ENCODE assay signal across 8 cellular contexts in the genomic region with DNA sequence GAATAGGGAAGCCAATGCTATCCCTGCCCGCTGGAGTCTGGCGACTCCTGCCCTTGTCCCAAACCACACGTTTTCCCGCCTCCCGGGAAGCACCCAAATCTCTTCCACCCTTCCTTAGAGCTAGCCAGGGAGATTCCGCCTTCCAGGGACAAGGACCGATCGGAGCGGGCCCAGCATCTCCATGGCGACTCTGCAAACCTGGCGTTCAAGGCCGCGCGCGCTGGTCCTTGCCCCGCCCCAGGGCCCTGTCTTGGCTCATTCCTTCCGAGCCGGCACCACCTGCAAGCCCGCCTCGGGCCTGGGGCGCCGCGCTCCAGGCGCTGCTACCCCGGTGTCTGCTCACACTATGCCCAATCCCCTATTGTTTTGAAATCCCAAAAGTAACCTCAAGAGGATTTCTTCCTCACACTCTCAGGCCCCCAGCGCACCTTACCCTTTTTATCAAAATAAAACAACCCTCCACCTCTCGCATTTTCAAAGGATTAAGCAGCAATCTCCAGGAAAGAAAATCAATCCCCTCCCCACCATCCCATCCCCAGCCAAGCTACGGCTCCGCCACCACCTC. TPM values are rescaled to one million over a fixed set of nuclear protein-coding genes. Genes with fewer than 3 reads are reported as not detected.
DNase-seq lines count a peak whose midpoint lies in the region; ATAC-seq, FAIRE-seq and TF ChIP-seq lines count a peak whose summit lies in the region.

No MANE protein-coding gene starts in this region.

- H3K27me3 ChIP-seq in H7 (ENCODE audit: control insufficient read depth, insufficient read depth, low read length) (peaks cover 77% of the 10 kb centered on the region), mesendoderm (ENCODE audit: insufficient read depth, low read length, poor library complexity) (peaks cover 42% of the 10 kb centered on the region)

- H3K79me1 ChIP-seq in mesendoderm (ENCODE audit: low read length), result no peaks in the 10 kb centered on the region

- H3K4me3 ChIP-seq in A549, result peak overlapping the region; percentile 58
- peak overlapping the region; percentile 72 for H3K4me3 ChIP-seq in H7 (ENCODE audit: insufficient read depth, low read depth, low read length)
- no peak overlapping the region for H3K4me3 ChIP-seq in mesendoderm (ENCODE audit: low read length)

- no peak for FAIRE-seq in A549 (lab: Jason Lieb, UNC)

- ATAC-seq in A549, result peak; percentile 51 to 66; a peak in 5 of 6 replicates

- H3K4me2 ChIP-seq in A549 (peak overlapping the region; percentile 100), mesendoderm (ENCODE audit: low read length) (peak overlapping the region; percentile 85)

- TF ChIP-seq EP300 in A549 (IDR thresholded peaks at IDR 0.05), result no peak

- H2BK5ac ChIP-seq in mesendoderm (ENCODE audit: low read length), result no peak overlapping the region

- H3K23ac ChIP-seq in mesendoderm (ENCODE audit: low read length), result no peak overlapping the region

- POLR2A ChIA-PET in A549 (lab: Yijun Ruan, JAX), result interaction anchor here (0.6 kb wide), 1 partner anchor 1153 kb away, joined by 7 read pairs; no protein-coding TSS in a partner anchor

- no peak overlapping the region for H2BK120ac ChIP-seq in mesendoderm (ENCODE audit: low read depth, low read length)

- H3K56ac ChIP-seq in mesendoderm (ENCODE audit: low read length), result no peak overlapping the region

- no peaks in the 10 kb centered on the region for H3K9me3 ChIP-seq in A549

- H2BK15ac ChIP-seq in mesendoderm (replicated peaks; ENCODE audit: low read depth), result no peak overlapping the region

- TF ChIP-seq CTCF in A549 (IDR thresholded peaks at IDR 0.05), result no peak

- H4K5ac ChIP-seq in mesendoderm (ENCODE audit: low read length), result no peak overlapping the region

- H3K4ac ChIP-seq in mesendoderm (ENCODE audit: low read depth, low read length), result no peak overlapping the region

- CTCF ChIA-PET in A549 (lab: Yijun Ruan, JAX), result interaction anchor here (0.7 to 1.6 kb wide), 3 partner anchors 13 to 906 kb away, joined by 3 to 4 read pairs (median 3); no protein-coding TSS in a partner anchor

- H3K4me1 ChIP-seq in A549 (peaks cover 15% of the 10 kb centered on the region), mesendoderm (ENCODE audit: control insufficient read depth, low read depth, low read length) (no peaks in the 10 kb centered on the region)

- H3K18ac ChIP-seq in mesendoderm (ENCODE audit: low read length), result no peak overlapping the region

- no peak overlapping the region for H4K8ac ChIP-seq in mesendoderm (ENCODE audit: low read depth, low read length)

- no peak for TF ChIP-seq POLR2A in A549 (IDR thresholded peaks at IDR 0.05; ENCODE audit: low read length)

- H3K36me3 ChIP-seq in H7 (replicated peaks; ENCODE audit: control insufficient read depth, insufficient read depth, low read length), result no peaks in the 10 kb centered on the region
- H3K36me3 ChIP-seq in mesendoderm (ENCODE audit: control insufficient read depth, insufficient read depth, low read length), result no peaks in the 10 kb centered on the region

- DNase-seq in A549 (ENCODE audit: low read depth in 1 of 2, low spot score in 1 of 2) (peak in 1 of 2 experiments; percentile 20), H7 (peak; percentile 70), mesendoderm (peak; percentile 53), HPDE6-E6E7 (ENCODE audit: extremely low spot score) (no peak), Kasumi-1 (lab: John Stamatoyannopoulos, UW) (no peak), NOMO-1 (lab: John Stamatoyannopoulos, UW; ENCODE audit: unreplicated experiment in 2 of 2) (no peak), H4 (ENCODE audit: low spot score) (no peak)

- no peak for TF ChIP-seq RAD21 in A549 (conservative IDR thresholded peaks at IDR 0.05 in 1 of 2, IDR thresholded peaks at IDR 0.05 in 1 of 2)

- H2AK5ac ChIP-seq in mesendoderm (ENCODE audit: low read length), result no peak overlapping the region

- WGBS in A549 (ENCODE audit: missing lambda C conversion rate), result 2% methylated on average over 24 of the region's 29 CpGs
- no CpG with 5 or more reads among the region's 29 CpGs for WGBS in mesendoderm (ENCODE audit: extremely low coverage, insufficient coverage, low lambda C conversion rate)

- H3K79me2 ChIP-seq in mesendoderm (ENCODE audit: control insufficient read depth, insufficient read depth, low read length), result no peaks in the 10 kb centered on the region

- H3K27ac ChIP-seq in A549 (0 out of 6 replicates have a peak overlapping the region, but pooled peaks of 1 of the 2 experiments have one; percentile 54), angular gyrus (ENCODE audit: low read depth, low read length) (peak overlapping the region; percentile 74), mesendoderm (ENCODE audit: low read depth, low read length) (no peak overlapping the region)

- peak overlapping the region; percentile 25 for H3K9ac ChIP-seq in mesendoderm (ENCODE audit: low read length)

TF ChIP-seq in A549, 52 proteins besides CTCF, POLR2A, EP300 and RAD21:
- TF ChIP-seq EHF (CRISPR knock-in tag; IDR thresholded peaks at IDR 0.05), result no peak
- TF ChIP-seq, protein P1, sequence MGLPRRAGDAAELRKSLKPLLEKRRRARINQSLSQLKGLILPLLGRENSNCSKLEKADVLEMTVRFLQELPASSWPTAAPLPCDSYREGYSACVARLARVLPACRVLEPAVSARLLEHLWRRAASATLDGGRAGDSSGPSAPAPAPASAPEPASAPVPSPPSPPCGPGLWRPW (IDR thresholded peaks at IDR 0.05), result no peak
- no peak for TF ChIP-seq ZSCAN20 (CRISPR knock-in tag; IDR thresholded peaks at IDR 0.05)
- TF ChIP-seq CHD4 (IDR thresholded peaks at IDR 0.05; ENCODE audit: borderline replicate concordance), result no peak
- TF ChIP-seq RARB (CRISPR knock-in tag; IDR thresholded peaks at IDR 0.05), result no peak
- TF ChIP-seq POLR2AphosphoS2 (conservative IDR thresholded peaks at IDR 0.05; ENCODE audit: low read length), result no peak
- TF ChIP-seq ZC3H11A (IDR thresholded peaks at IDR 0.05), result no peak
- no peak for TF ChIP-seq GATA3 (IDR thresholded peaks at IDR 0.05; ENCODE audit: borderline replicate concordance)
- TF ChIP-seq, protein P2, sequence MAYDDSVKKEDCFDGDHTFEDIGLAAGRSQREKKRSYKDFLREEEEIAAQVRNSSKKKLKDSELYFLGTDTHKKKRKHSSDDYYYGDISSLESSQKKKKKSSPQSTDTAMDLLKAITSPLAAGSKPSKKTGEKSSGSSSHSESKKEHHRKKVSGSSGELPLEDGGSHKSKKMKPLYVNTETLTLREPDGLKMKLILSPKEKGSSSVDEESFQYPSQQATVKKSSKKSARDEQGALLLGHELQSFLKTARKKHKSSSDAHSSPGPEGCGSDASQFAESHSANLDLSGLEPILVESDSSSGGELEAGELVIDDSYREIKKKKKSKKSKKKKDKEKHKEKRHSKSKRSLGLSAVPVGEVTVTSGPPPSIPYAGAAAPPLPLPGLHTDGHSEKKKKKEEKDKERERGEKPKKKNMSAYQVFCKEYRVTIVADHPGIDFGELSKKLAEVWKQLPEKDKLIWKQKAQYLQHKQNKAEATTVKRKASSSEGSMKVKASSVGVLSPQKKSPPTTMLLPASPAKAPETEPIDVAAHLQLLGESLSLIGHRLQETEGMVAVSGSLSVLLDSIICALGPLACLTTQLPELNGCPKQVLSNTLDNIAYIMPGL (CRISPR knock-in tag; IDR thresholded peaks at IDR 0.05; ENCODE audit: borderline replicate concordance), result no peak
- TF ChIP-seq, protein P3, sequence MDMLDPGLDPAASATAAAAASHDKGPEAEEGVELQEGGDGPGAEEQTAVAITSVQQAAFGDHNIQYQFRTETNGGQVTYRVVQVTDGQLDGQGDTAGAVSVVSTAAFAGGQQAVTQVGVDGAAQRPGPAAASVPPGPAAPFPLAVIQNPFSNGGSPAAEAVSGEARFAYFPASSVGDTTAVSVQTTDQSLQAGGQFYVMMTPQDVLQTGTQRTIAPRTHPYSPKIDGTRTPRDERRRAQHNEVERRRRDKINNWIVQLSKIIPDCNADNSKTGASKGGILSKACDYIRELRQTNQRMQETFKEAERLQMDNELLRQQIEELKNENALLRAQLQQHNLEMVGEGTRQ (IDR thresholded peaks at IDR 0.05), result no peak
- no peak for TF ChIP-seq JUN (IDR thresholded peaks at IDR 0.05)
- TF ChIP-seq, protein P4, sequence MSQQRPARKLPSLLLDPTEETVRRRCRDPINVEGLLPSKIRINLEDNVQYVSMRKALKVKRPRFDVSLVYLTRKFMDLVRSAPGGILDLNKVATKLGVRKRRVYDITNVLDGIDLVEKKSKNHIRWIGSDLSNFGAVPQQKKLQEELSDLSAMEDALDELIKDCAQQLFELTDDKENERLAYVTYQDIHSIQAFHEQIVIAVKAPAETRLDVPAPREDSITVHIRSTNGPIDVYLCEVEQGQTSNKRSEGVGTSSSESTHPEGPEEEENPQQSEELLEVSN (IDR thresholded peaks at IDR 0.05; ENCODE audit: borderline replicate concordance, low read depth), result no peak
- TF ChIP-seq FOSB (CRISPR knock-in tag; IDR thresholded peaks at IDR 0.05), result no peak
- TF ChIP-seq MAFK (IDR thresholded peaks at IDR 0.05; ENCODE audit: partially characterized antibody), result no peak
- TF ChIP-seq HOXB5 (CRISPR knock-in tag; IDR thresholded peaks at IDR 0.05), result no peak

RNA-seq across cellular contexts. Expression of a gene that starts 1.0 kb away (rescaled TPM):
- polyA plus RNA-seq in A549 (2011; rRNA removed), result 0.14 and 0.16 TPM in 2 replicates
- not detected in 2 replicates for polyA plus RNA-seq in A549 (2012; cell fraction: cytosol; rRNA removed)
- polyA plus RNA-seq in A549 (2012; cell fraction: nucleus; rRNA removed), result not detected in 2 replicates
- 0.01 to 0.18 TPM (median 0.07 TPM) in 3 replicates for polyA plus RNA-seq in A549 (2017; fragmentation: RNase III; extraction: RNeasy Plus Mini Kit Qiagen cat#74134 plus additional on column Dnase treatment)
- 0.87 and 0.88 TPM in 2 replicates for polyA minus RNA-seq in A549 (2011; rRNA and poly(A)+ RNA removed)
- 0.81 and 1.0 TPM in 2 replicates for total RNA-seq in H7 (2014; rRNA removed; shearing (Covaris generic))
- 0.58 TPM for polyA plus RNA-seq in mesendoderm (2013, experiment 1 of 2)
- 0.43 TPM for polyA plus RNA-seq in mesendoderm (2013, experiment 2 of 2)
- total RNA-seq in H4 (2014; rRNA removed; shearing (Covaris generic)), result 0.84 and 1.7 TPM in 2 replicates

Comparison
In these comparisons a context has a peak if more than half of its experiments do, and no peak if none do; other contexts are left out.
1. DNase-seq: peak in H7 (single experiment) and mesendoderm (single experiment); none in HPDE6-E6E7 (single experiment), Kasumi-1 (0 of 2), NOMO-1 (0 of 2) and H4 (single experiment).